ENCODE assay signal across 8 cellular contexts in the genomic region with DNA sequence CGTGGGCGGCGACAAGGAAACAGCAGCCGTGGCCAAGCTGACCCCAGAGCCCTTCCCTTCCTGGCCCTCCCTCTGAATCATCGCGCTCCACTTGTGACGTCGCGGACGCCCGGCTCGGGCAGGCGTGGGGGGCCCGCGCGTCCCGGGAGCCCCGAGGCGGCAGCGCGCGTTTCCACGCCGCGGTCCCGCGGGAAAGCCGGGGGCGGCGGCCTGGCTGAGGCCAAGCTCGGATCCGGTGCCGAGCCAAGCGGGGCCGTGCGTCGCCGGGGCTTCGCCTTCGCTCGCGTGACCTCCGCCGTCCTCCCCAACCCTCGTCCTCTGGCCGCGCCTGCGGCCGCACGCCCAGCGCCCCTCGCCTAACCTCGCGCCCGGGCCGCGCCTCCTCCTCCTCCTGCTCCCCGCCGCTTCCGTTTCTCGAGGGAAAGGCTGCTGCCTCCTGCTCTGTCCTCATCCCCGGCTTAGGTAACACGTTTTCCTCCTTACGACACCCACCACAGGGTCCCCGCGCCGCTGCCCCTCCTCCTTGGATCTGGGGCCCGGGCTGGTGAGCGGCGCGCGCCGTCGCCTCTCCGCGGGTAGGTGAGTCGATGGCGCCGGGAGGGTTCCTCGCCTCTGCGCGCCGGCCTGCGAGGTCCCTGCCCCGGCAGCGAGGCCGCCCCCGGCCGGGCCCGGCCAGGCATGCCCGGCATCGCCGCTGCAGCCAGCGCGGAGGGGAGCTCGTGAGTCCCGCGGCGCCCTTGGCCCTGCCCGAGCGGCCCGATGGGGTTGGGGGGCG. TPM values are rescaled to one million over a fixed set of nuclear protein-coding genes. Genes with fewer than 3 reads are reported as not detected.
DNase-seq lines count a peak whose midpoint lies in the region; ATAC-seq lines count a peak whose summit lies in the region.

TSS of gene INPP1 (plus strand) at position 90 of the 775 bp plus-strand sequence. CDS start 16,514 bp downstream, outside the sequence.

- H3K27me3 ChIP-seq in aorta (ENCODE audit: control insufficient read depth in 1 of 2, insufficient read depth in 2 of 2, low read length in 1 of 2) = no peaks in the 10 kb centered on the region

- no peaks in the 10 kb centered on the region for H3K36me3 Mint-ChIP-seq in activated naive CD8-positive, alpha-beta T cell treated with anti-CD3 and anti-CD28 coated beads, Interleukin-2, amount 10 ng/mL, durations not matched to agents 7 days and 5 days

- no peaks in the 10 kb centered on the region for H3K36me3 ChIP-seq in aorta (ENCODE audit: control insufficient read depth in 1 of 2, insufficient read depth in 2 of 2, low read length in 1 of 2)

- peaks cover 15% of the 10 kb centered on the region for H3K4me1 Mint-ChIP-seq in activated naive CD8-positive, alpha-beta T cell treated with anti-CD3 and anti-CD28 coated beads, Interleukin-2, amount 10 ng/mL, durations not matched to agents 7 days and 5 days

- WGBS in aorta, 2 donors = 0% methylated on average over 61 to 103 of the region's 103 CpGs

- intact Hi-C loops in aorta (cut with DNase I) = no loop called here

- ATAC-seq in GM19468 (IDR thresholded peaks at IDR 0.05; ENCODE audit: extremely low read depth, unreplicated experiment) (peak; percentile 13), HG03565 (IDR thresholded peaks at IDR 0.05; ENCODE audit: unreplicated experiment) (peak; percentile 36), aorta (ENCODE audit: low FRiP score) (peak; percentile 91)
- ATAC-seq in activated naive CD8-positive, alpha-beta T cell treated with anti-CD3 and anti-CD28 coated beads, Interleukin-2, amount 10 ng/mL, durations not matched to agents 7 days and 5 days (ENCODE audit: low read depth) = peak; percentile 70

- H3K4me3 ChIP-seq in aorta (ENCODE audit: low read length in 2 of 2) = peak within 1 kb of the TSS; percentile 16 to 64

- H3K27ac Mint-ChIP-seq in activated naive CD8-positive, alpha-beta T cell treated with anti-CD3 and anti-CD28 coated beads, Interleukin-2, amount 10 ng/mL, durations not matched to agents 7 days and 5 days = peak within 1 kb of the TSS; percentile 68

- peak within 1 kb of the TSS; percentile 84 for H3K4me3 Mint-ChIP-seq in activated naive CD8-positive, alpha-beta T cell treated with anti-CD3 and anti-CD28 coated beads, Interleukin-2, amount 10 ng/mL, durations not matched to agents 7 days and 5 days

- H3K27ac ChIP-seq in aorta (ENCODE audit: low read depth in 1 of 2, low read length in 2 of 2) = peak within 1 kb of the TSS; percentile 60 to 71

- in situ Hi-C loops in SK-MEL-5 (cut with HindIII; ENCODE audit: low pct_unique_long_range_greater_than_20kb, low sequenced_read_pairs) = no loop called here

- H3K9me3 Mint-ChIP-seq in activated naive CD8-positive, alpha-beta T cell treated with anti-CD3 and anti-CD28 coated beads, Interleukin-2, amount 10 ng/mL, durations not matched to agents 7 days and 5 days = no peaks in the 10 kb centered on the region

- H3K9me3 ChIP-seq in aorta (ENCODE audit: control insufficient read depth, low read length) = no peaks in the 10 kb centered on the region

- H3K27me3 Mint-ChIP-seq in activated naive CD8-positive, alpha-beta T cell treated with anti-CD3 and anti-CD28 coated beads, Interleukin-2, amount 10 ng/mL, durations not matched to agents 7 days and 5 days = peaks cover 6% of the 10 kb centered on the region

- DNase-seq in Daoy (ENCODE audit: low read depth) = peak; percentile 64
- DNase-seq in SK-MEL-5 (ENCODE audit: low read depth, low spot score) = peak; percentile 23
- DNase-seq in activated naive CD8-positive, alpha-beta T cell treated with anti-CD3 and anti-CD28 coated beads, Interleukin-2, amount 10 ng/mL, durations not matched to agents 7 days and 5 days = peak; percentile 66
- peak; percentile 65 for DNase-seq in glomerular visceral epithelial cell (ENCODE audit: extremely low spot score)
- peak; percentile 55 for DNase-seq in occipital lobe (lab: John Stamatoyannopoulos, UW)
- DNase-seq in aorta = peak; percentile 82 to 92

- no peaks in the 10 kb centered on the region for H3K4me1 ChIP-seq in aorta (ENCODE audit: control insufficient read depth in 1 of 2, insufficient read depth in 2 of 2, low read length in 2 of 2)

- POLR2A ChIA-PET in activated naive CD8-positive, alpha-beta T cell treated with anti-CD3 and anti-CD28 coated beads, Interleukin-2, amount 10 ng/mL, durations not matched to agents 7 days and 5 days (lab: Charles Lee) = interaction anchor here (1.1 to 2.5 kb wide), 2 partner anchors 15 to 25 kb away, joined by 5 to 15 read pairs; no protein-coding TSS in a partner anchor

RNA-seq across cellular contexts. Expression of gene INPP1, which starts in this region (rescaled TPM):
- 6.2 and 12.1 TPM in 2 replicates for total RNA-seq in Daoy (2014; rRNA removed; shearing (Covaris generic))
- 1.5 and 2.4 TPM in 2 replicates for total RNA-seq in SK-MEL-5 (2014; rRNA removed; shearing (Covaris generic))
- polyA plus RNA-seq in SK-MEL-5 (2015; cell fraction: cytosol; rRNA removed) = 6.3 and 8.2 TPM in 2 replicates
- 5.0 and 9.0 TPM in 2 replicates for polyA plus RNA-seq in SK-MEL-5 (2015; cell fraction: nucleus; rRNA removed)
- 1 to 10 TPM; 8.7 to 9.7 TPM for total RNA-seq in activated naive CD8-positive, alpha-beta T cell treated with anti-CD3 and anti-CD28 coated beads, Interleukin-2, amount 10 ng/mL, durations not matched to agents 7 days and 5 days
- total RNA-seq in occipital lobe (14.7 TPM), aorta (10 to 100 TPM; 31.8 to 39.7 TPM)
- polyA plus RNA-seq in aorta = 10 to 100 TPM; 18.5 to 43.1 TPM

Comparison
In these comparisons a context has a peak if more than half of its experiments do, and no peak if none do; other contexts are left out.
1. Peak in every context shown above with its lines: DNase-seq, ATAC-seq, H3K4me3 ChIP-seq and H3K27ac ChIP-seq.
2. DNase-seq: peak in every context shown above with its lines; median percentile 87 in aorta; 66 in activated naive CD8-positive, alpha-beta T cell treated with anti-CD3 and anti-CD28 coated beads, Interleukin-2, amount 10 ng/mL, durations not matched to agents 7 days and 5 days; 65 in glomerular visceral epithelial cell; 64 in Daoy; 55 in occipital lobe; 23 in SK-MEL-5.
3. ATAC-seq: peak in every context shown above with its lines; median percentile 91 in aorta; 70 in activated naive CD8-positive, alpha-beta T cell treated with anti-CD3 and anti-CD28 coated beads, Interleukin-2, amount 10 ng/mL, durations not matched to agents 7 days and 5 days; 36 in HG03565; 13 in GM19468.